In genomic region chrX:129511689-129512088, GRCh38 we compare ENCODE assay signal across 1 cellular context.
A peak's percentile ranks its signal among the peaks of the same experiment; 100 is the strongest.
TF ChIP-seq lines count a peak whose summit lies in the region.

No MANE protein-coding gene starts in this region.

TF ChIP-seq in HepG2, 621 proteins besides CTCF, POLR2A, EP300 and RAD21 (continues in another document):
- no peak for TF ChIP-seq ZNF768 (CRISPR knock-in tag; IDR thresholded peaks at IDR 0.05)
- peak; percentile 90 for TF ChIP-seq NCOA2 (CRISPR knock-in tag; IDR thresholded peaks at IDR 0.05)
- no peak for TF ChIP-seq ZNF136 (CRISPR knock-in tag; IDR thresholded peaks at IDR 0.05; ENCODE audit: low read depth)
- TF ChIP-seq PPARG (CRISPR knock-in tag; conservative IDR thresholded peaks at IDR 0.05): 0 out of 2 replicates have a peak, but pooled peaks have one; percentile 13
- TF ChIP-seq CHD2 (IDR thresholded peaks at IDR 0.05; ENCODE audit: low read depth, low read length): no peak
- TF ChIP-seq YEATS2 (CRISPR knock-in tag; IDR thresholded peaks at IDR 0.05; ENCODE audit: borderline replicate concordance): no peak
- no peak for TF ChIP-seq FOXK1 (CRISPR knock-in tag; IDR thresholded peaks at IDR 0.05; ENCODE audit: borderline replicate concordance, low read depth)
- no peak for TF ChIP-seq NBN (conservative IDR thresholded peaks at IDR 0.05)
- TF ChIP-seq SOX6 (IDR thresholded peaks at IDR 0.05): no peak
- peak; percentile 88 for TF ChIP-seq SOX6 (CRISPR knock-in tag; IDR thresholded peaks at IDR 0.05)
- TF ChIP-seq ISL2 (CRISPR knock-in tag; IDR thresholded peaks at IDR 0.05): peak; percentile 42; the same call in 1 of the 2 replicates
- TF ChIP-seq ZNF773 (CRISPR knock-in tag; IDR thresholded peaks at IDR 0.05; ENCODE audit: borderline replicate concordance): no peak
- TF ChIP-seq, protein P1, sequence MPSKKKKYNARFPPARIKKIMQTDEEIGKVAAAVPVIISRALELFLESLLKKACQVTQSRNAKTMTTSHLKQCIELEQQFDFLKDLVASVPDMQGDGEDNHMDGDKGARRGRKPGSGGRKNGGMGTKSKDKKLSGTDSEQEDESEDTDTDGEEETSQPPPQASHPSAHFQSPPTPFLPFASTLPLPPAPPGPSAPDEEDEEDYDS (CRISPR knock-in tag; IDR thresholded peaks at IDR 0.05): peak; percentile 38; the same call in 1 of the 2 replicates
- peak; percentile 46; the same call in 1 of the 2 replicates for TF ChIP-seq GATAD2A (CRISPR knock-in tag; IDR thresholded peaks at IDR 0.05)
- TF ChIP-seq ZNF562 (CRISPR knock-in tag; IDR thresholded peaks at IDR 0.05; ENCODE audit: borderline replicate concordance): no peak
- no peak for TF ChIP-seq ERF (CRISPR knock-in tag; IDR thresholded peaks at IDR 0.05)
- TF ChIP-seq ZBTB14 (CRISPR knock-in tag; IDR thresholded peaks at IDR 0.05): no peak
- TF ChIP-seq CC2D1A (CRISPR knock-in tag; IDR thresholded peaks at IDR 0.05): no peak
- TF ChIP-seq SMC3 (IDR thresholded peaks at IDR 0.05; ENCODE audit: low read length): no peak
- TF ChIP-seq MTF1 (CRISPR knock-in tag; IDR thresholded peaks at IDR 0.05): no peak
- TF ChIP-seq PHB2 (IDR thresholded peaks at IDR 0.05; ENCODE audit: partially characterized antibody): no peak
- TF ChIP-seq FOXJ3 (CRISPR knock-in tag; IDR thresholded peaks at IDR 0.05; ENCODE audit: borderline replicate concordance): no peak
- TF ChIP-seq RXRB (CRISPR knock-in tag; IDR thresholded peaks at IDR 0.05; ENCODE audit: borderline replicate concordance): peak; percentile 51; the same call in 1 of the 2 replicates
- peak; percentile 81 for TF ChIP-seq HNF4A (CRISPR knock-in tag; IDR thresholded peaks at IDR 0.05)
- no peak for TF ChIP-seq ZNF432 (CRISPR knock-in tag; IDR thresholded peaks at IDR 0.05; ENCODE audit: borderline replicate concordance)
- peak; percentile 47; the same call in 1 of the 2 replicates for TF ChIP-seq SOX13 (IDR thresholded peaks at IDR 0.05)
- peak in 1 of 2 experiments; percentile 96; a peak in 2 of 4 replicates for TF ChIP-seq SOX13 (CRISPR knock-in tag; conservative IDR thresholded peaks at IDR 0.05 in 1 of 2, IDR thresholded peaks at IDR 0.05 in 1 of 2)
- TF ChIP-seq CBFB (CRISPR knock-in tag; IDR thresholded peaks at IDR 0.05): no peak
- TF ChIP-seq RBAK (CRISPR knock-in tag; IDR thresholded peaks at IDR 0.05): no peak
- TF ChIP-seq HMG20A (CRISPR knock-in tag; IDR thresholded peaks at IDR 0.05; ENCODE audit: borderline replicate concordance): peak; percentile 56; the same call in 1 of the 2 replicates
- TF ChIP-seq, protein P2, sequence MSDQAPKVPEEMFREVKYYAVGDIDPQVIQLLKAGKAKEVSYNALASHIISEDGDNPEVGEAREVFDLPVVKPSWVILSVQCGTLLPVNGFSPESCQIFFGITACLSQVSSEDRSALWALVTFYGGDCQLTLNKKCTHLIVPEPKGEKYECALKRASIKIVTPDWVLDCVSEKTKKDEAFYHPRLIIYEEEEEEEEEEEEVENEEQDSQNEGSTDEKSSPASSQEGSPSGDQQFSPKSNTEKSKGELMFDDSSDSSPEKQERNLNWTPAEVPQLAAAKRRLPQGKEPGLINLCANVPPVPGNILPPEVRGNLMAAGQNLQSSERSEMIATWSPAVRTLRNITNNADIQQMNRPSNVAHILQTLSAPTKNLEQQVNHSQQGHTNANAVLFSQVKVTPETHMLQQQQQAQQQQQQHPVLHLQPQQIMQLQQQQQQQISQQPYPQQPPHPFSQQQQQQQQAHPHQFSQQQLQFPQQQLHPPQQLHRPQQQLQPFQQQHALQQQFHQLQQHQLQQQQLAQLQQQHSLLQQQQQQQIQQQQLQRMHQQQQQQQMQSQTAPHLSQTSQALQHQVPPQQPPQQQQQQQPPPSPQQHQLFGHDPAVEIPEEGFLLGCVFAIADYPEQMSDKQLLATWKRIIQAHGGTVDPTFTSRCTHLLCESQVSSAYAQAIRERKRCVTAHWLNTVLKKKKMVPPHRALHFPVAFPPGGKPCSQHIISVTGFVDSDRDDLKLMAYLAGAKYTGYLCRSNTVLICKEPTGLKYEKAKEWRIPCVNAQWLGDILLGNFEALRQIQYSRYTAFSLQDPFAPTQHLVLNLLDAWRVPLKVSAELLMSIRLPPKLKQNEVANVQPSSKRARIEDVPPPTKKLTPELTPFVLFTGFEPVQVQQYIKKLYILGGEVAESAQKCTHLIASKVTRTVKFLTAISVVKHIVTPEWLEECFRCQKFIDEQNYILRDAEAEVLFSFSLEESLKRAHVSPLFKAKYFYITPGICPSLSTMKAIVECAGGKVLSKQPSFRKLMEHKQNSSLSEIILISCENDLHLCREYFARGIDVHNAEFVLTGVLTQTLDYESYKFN (CRISPR knock-in tag; conservative IDR thresholded peaks at IDR 0.05): peak; percentile 60; the same call in 1 of the 2 replicates
- TF ChIP-seq ZNF777 (CRISPR knock-in tag; IDR thresholded peaks at IDR 0.05): no peak
- TF ChIP-seq U2AF1 (optimal IDR thresholded peaks at IDR 0.05; ENCODE audit: low read depth, low read length): no peak
- TF ChIP-seq SATB2 (CRISPR knock-in tag; IDR thresholded peaks at IDR 0.05): no peak
- TF ChIP-seq E2F1 (CRISPR knock-in tag; IDR thresholded peaks at IDR 0.05): no peak
- peak; percentile 68 for TF ChIP-seq BCL6 (CRISPR knock-in tag; IDR thresholded peaks at IDR 0.05)
- TF ChIP-seq, protein P3, sequence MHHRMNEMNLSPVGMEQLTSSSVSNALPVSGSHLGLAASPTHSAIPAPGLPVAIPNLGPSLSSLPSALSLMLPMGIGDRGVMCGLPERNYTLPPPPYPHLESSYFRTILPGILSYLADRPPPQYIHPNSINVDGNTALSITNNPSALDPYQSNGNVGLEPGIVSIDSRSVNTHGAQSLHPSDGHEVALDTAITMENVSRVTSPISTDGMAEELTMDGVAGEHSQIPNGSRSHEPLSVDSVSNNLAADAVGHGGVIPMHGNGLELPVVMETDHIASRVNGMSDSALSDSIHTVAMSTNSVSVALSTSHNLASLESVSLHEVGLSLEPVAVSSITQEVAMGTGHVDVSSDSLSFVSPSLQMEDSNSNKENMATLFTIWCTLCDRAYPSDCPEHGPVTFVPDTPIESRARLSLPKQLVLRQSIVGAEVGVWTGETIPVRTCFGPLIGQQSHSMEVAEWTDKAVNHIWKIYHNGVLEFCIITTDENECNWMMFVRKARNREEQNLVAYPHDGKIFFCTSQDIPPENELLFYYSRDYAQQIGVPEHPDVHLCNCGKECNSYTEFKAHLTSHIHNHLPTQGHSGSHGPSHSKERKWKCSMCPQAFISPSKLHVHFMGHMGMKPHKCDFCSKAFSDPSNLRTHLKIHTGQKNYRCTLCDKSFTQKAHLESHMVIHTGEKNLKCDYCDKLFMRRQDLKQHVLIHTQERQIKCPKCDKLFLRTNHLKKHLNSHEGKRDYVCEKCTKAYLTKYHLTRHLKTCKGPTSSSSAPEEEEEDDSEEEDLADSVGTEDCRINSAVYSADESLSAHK (CRISPR knock-in tag; IDR thresholded peaks at IDR 0.05; ENCODE audit: borderline replicate concordance): no peak
- peak; percentile 91; the same call in 1 of the 2 replicates for TF ChIP-seq SOX5 (CRISPR knock-in tag; IDR thresholded peaks at IDR 0.05; ENCODE audit: borderline replicate concordance)
- TF ChIP-seq JUN (CRISPR knock-in tag; IDR thresholded peaks at IDR 0.05): no peak
- peak; percentile 60 for TF ChIP-seq SAP130 (CRISPR knock-in tag; IDR thresholded peaks at IDR 0.05; ENCODE audit: low read depth)
- TF ChIP-seq SP5 (CRISPR knock-in tag; IDR thresholded peaks at IDR 0.05; ENCODE audit: borderline replicate concordance, low read depth): no peak
- peak; percentile 32; the same call in 1 of the 2 replicates for TF ChIP-seq FOXA3 (CRISPR knock-in tag; IDR thresholded peaks at IDR 0.05)
- TF ChIP-seq MED1 (CRISPR knock-in tag; IDR thresholded peaks at IDR 0.05): 0 out of 2 replicates have a peak, but pooled peaks have one; percentile 39
- no peak for TF ChIP-seq HOXA3 (CRISPR knock-in tag; IDR thresholded peaks at IDR 0.05)
- peak; percentile 43 for TF ChIP-seq TEAD3 (CRISPR knock-in tag; optimal IDR thresholded peaks at IDR 0.05; ENCODE audit: borderline replicate concordance)
- TF ChIP-seq MAX (IDR thresholded peaks at IDR 0.05): peak; percentile 38; the same call in 1 of the 2 replicates
- peak; percentile 53; the same call in 1 of the 2 replicates for TF ChIP-seq CREM (IDR thresholded peaks at IDR 0.05)
- TF ChIP-seq CREM (CRISPR knock-in tag; IDR thresholded peaks at IDR 0.05): no peak
- TF ChIP-seq ZNF292 (CRISPR knock-in tag; IDR thresholded peaks at IDR 0.05; ENCODE audit: borderline replicate concordance, low read depth): no peak
- TF ChIP-seq ZNF121 (CRISPR knock-in tag; IDR thresholded peaks at IDR 0.05): no peak
- TF ChIP-seq, protein P4, sequence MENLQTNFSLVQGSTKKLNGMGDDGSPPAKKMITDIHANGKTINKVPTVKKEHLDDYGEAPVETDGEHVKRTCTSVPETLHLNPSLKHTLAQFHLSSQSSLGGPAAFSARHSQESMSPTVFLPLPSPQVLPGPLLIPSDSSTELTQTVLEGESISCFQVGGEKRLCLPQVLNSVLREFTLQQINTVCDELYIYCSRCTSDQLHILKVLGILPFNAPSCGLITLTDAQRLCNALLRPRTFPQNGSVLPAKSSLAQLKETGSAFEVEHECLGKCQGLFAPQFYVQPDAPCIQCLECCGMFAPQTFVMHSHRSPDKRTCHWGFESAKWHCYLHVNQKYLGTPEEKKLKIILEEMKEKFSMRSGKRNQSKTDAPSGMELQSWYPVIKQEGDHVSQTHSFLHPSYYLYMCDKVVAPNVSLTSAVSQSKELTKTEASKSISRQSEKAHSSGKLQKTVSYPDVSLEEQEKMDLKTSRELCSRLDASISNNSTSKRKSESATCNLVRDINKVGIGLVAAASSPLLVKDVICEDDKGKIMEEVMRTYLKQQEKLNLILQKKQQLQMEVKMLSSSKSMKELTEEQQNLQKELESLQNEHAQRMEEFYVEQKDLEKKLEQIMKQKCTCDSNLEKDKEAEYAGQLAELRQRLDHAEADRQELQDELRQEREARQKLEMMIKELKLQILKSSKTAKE (CRISPR knock-in tag; IDR thresholded peaks at IDR 0.05; ENCODE audit: borderline replicate concordance): no peak
- TF ChIP-seq CEBPB (IDR thresholded peaks at IDR 0.05; ENCODE audit: borderline replicate concordance, low read depth, low read length): peak; percentile 5; the same call in 1 of the 2 replicates
- no peak for TF ChIP-seq ZNF207 (IDR thresholded peaks at IDR 0.05; ENCODE audit: borderline replicate concordance)
- TF ChIP-seq ZC3H13 (CRISPR knock-in tag; IDR thresholded peaks at IDR 0.05): no peak
- peak; percentile 88 for TF ChIP-seq TFE3 (CRISPR knock-in tag; IDR thresholded peaks at IDR 0.05)
- TF ChIP-seq ZNF800 (CRISPR knock-in tag; IDR thresholded peaks at IDR 0.05): no peak
- TF ChIP-seq KMT2A (CRISPR knock-in tag; IDR thresholded peaks at IDR 0.05): no peak
